In genomic region chr2:110677530-110678456, GRCh38 we compare ENCODE assay signal across 8 cellular contexts. TPM values are rescaled to one million over a fixed set of nuclear protein-coding genes. Genes with fewer than 3 reads are reported as not detected.
DNase-seq lines count a peak whose midpoint lies in the region; ATAC-seq, FAIRE-seq and TF ChIP-seq lines count a peak whose summit lies in the region.

TSS of gene BUB1 (minus strand) at chr2:110678063. CDS start at chr2:110677995, 68 bp downstream.

- DNase-seq in D721Med (ENCODE audit: insufficient read length, low spot score) (peak; percentile 92), HuH-7.5 (ENCODE audit: low spot score) (peak; percentile 90), OCI-LY7 (ENCODE audit: low spot score) (peak; percentile 96), activated T-cell treated with anti-CD3 and anti-CD28 coated beads for 1 hour (ENCODE audit: low read depth) (peak; percentile 92), epidermal melanocyte (ENCODE audit: insufficient read length, low spot score) (peak; percentile 95)
- peak; percentile 84 to 94 for DNase-seq in stimulated activated CD8-positive, alpha-beta memory T cell treated with anti-CD3 and anti-CD28 coated beads, Interleukin-4, amount 100 ng/mL, for 1 hour (ENCODE audit: low read depth in 2 of 2, low spot score in 1 of 2)

- POLR2A ChIA-PET in OCI-LY7 (lab: Charles Lee) = interaction anchor here (0.7 to 2.1 kb wide), 6 partner anchors 10 to 77 kb away, joined by 3 to 7 read pairs (median 4); no protein-coding TSS in a partner anchor

- H3K4me1 ChIP-seq in OCI-LY7 (ENCODE audit: insufficient read depth, low read length, poor library complexity, severe bottlenecking) (peaks cover 34% of the 10 kb centered on the region), mononuclear cell (ENCODE audit: insufficient read depth, low read length) (peaks cover 39% of the 10 kb centered on the region)

- no peaks in the 10 kb centered on the region for H3K27me3 ChIP-seq in mononuclear cell (ENCODE audit: insufficient read depth, low read length)

- H3K9me2 ChIP-seq in OCI-LY7 (ENCODE audit: insufficient read depth, low read length) = no peaks in the 10 kb centered on the region

- FAIRE-seq in D721Med (lab: Jason Lieb, UNC) = no peak

- peaks cover 39% of the 10 kb centered on the region for H3K36me3 ChIP-seq in OCI-LY7 (ENCODE audit: insufficient read depth, low read length)

- CTCF ChIA-PET in OCI-LY7 (lab: Charles Lee; ENCODE audit: unreplicated experiment) = no interaction called here

- no peak for TF ChIP-seq CTCF in D721Med (IDR thresholded peaks at IDR 0.05; ENCODE audit: insufficient read depth, missing control alignments)
- no peak for TF ChIP-seq CTCF in OCI-LY7 (conservative IDR thresholded peaks at IDR 0.05; ENCODE audit: low read length)

- peak within 1 kb of the TSS; percentile 92 for H3K4me3 ChIP-seq in OCI-LY7 (ENCODE audit: low read depth, low read length, poor library complexity, severe bottlenecking)
- H3K4me3 ChIP-seq in mononuclear cell (ENCODE audit: low read length) = peak within 1 kb of the TSS; percentile 79

- no TSS peak for BruUV-seq in OCI-LY7 (replicated peaks; lab: Mats Ljungman, UMichigan)

- peaks cover 18% of the 10 kb centered on the region; the same call in 1 of the 2 replicates for H4K20me1 ChIP-seq in OCI-LY7 (ENCODE audit: insufficient read depth, low read length)

- H3K9me3 ChIP-seq in OCI-LY7 (ENCODE audit: low read length) = no peaks in the 10 kb centered on the region
- H3K9me3 ChIP-seq in mononuclear cell (ENCODE audit: low read depth, low read length) = no peaks in the 10 kb centered on the region

- peaks cover 51% of the 10 kb centered on the region for H3K79me2 ChIP-seq in OCI-LY7 (ENCODE audit: insufficient read depth, low read depth, low read length)

- peak; percentile 73 for ATAC-seq in GM21526 (IDR thresholded peaks at IDR 0.05; ENCODE audit: low FRiP score, unreplicated experiment)

- peak within 1 kb of the TSS; percentile 68 for H2AFZ ChIP-seq in OCI-LY7 (ENCODE audit: low read length)

- H3K4me2 ChIP-seq in OCI-LY7 (ENCODE audit: low read length) = peak within 1 kb of the TSS; percentile 99

- intact Hi-C loops in OCI-LY7 (cut with micrococcal nuclease; ENCODE audit: unreplicated experiment) = loop anchor here (2.0 to 10.0 kb wide), 2 partner anchors 359 to 447 kb away; partner anchors contain the start of gene BCL2L11

- H3K27ac ChIP-seq in OCI-LY7 (ENCODE audit: low read depth, low read length, poor library complexity, severe bottlenecking) = peak within 1 kb of the TSS; percentile 91

RNA-seq across cellular contexts. Expression of gene BUB1, which starts in this region (rescaled TPM):
- total RNA-seq in OCI-LY7 (2014; rRNA removed; shearing (Covaris generic)) = 107 and 125 TPM in 2 replicates
- total RNA-seq in OCI-LY7 (2022) = 180 and 195 TPM in 2 replicates
- 6.0 TPM for total RNA-seq in mononuclear cell

Comparison
In these comparisons a context has a peak if more than half of its experiments do, and no peak if none do; other contexts are left out.
1. Peak in every context shown above with its lines: DNase-seq, ATAC-seq, H3K4me3 ChIP-seq and H3K27ac ChIP-seq.
2. RNA of gene BUB1 (total RNA-seq): 107 to 195 TPM in OCI-LY7; 6.0 TPM in mononuclear cell (single experiment); every median in the first group is over 10 times any median in the second.